ENCODE assay signal across 8 cellular contexts in genomic region chr3:141486416-141486734, GRCh38. TPM values are rescaled to one million over a fixed set of nuclear protein-coding genes. Genes with fewer than 3 reads are reported as not detected.
A peak's percentile ranks its signal among the peaks of the same experiment; 100 is the strongest.
DNase-seq lines count a peak whose midpoint lies in the region; ATAC-seq and TF ChIP-seq lines count a peak whose summit lies in the region.

No MANE protein-coding gene starts in this region.

- TF ChIP-seq CTCF in fibroblast of villous mesenchyme (IDR thresholded peaks at IDR 0.05; ENCODE audit: insufficient read depth, low read depth, low read length) = no peak

- peaks cover 27% of the 10 kb centered on the region for H3K36me3 Mint-ChIP-seq in T-helper 2 cell treated with Interferon-gamma antibody and Interleukin-4, amounts not matched to agents 5 μg/mL and 100 μg/mL, for 36 hours (ENCODE audit: low read depth)

- in situ Hi-C loops in HAP-1 (cut with MboI; ENCODE audit: low sequenced_read_pairs) = no loop called here

- no peak for ATAC-seq in GM19452 (IDR thresholded peaks at IDR 0.05; ENCODE audit: unreplicated experiment)
- ATAC-seq in GM18873 (IDR thresholded peaks at IDR 0.05; ENCODE audit: low FRiP score, unreplicated experiment) = no peak

- peaks cover 2% of the 10 kb centered on the region for H3K27me3 Mint-ChIP-seq in T-helper 2 cell treated with Interferon-gamma antibody and Interleukin-4, amounts not matched to agents 5 μg/mL and 100 μg/mL, for 36 hours (ENCODE audit: low read depth)

- H3K4me3 ChIP-seq in HAP-1 (peak overlapping the region; percentile 75), fibroblast of villous mesenchyme (ENCODE audit: low read depth, low read length) (peak overlapping the region; percentile 60)

- H3K9me3 ChIP-seq in HAP-1 = no peaks in the 10 kb centered on the region

- H3K27ac Mint-ChIP-seq in T-helper 2 cell treated with Interferon-gamma antibody and Interleukin-4, amounts not matched to agents 5 μg/mL and 100 μg/mL, for 36 hours = peak overlapping the region; percentile 86

- no peaks in the 10 kb centered on the region for H3K9me3 Mint-ChIP-seq in T-helper 2 cell treated with Interferon-gamma antibody and Interleukin-4, amounts not matched to agents 5 μg/mL and 100 μg/mL, for 36 hours

- peaks cover 11% of the 10 kb centered on the region for H3K4me1 ChIP-seq in HAP-1

- peak overlapping the region; percentile 80 for H3K4me3 Mint-ChIP-seq in T-helper 2 cell treated with Interferon-gamma antibody and Interleukin-4, amounts not matched to agents 5 μg/mL and 100 μg/mL, for 36 hours

- peak in 1 of 2 experiments; percentile 80 for DNase-seq in HAP-1 (ENCODE audit: low spot score in 2 of 2)
- no peak for DNase-seq in T-helper 2 cell treated with Interferon-gamma antibody and Interleukin-4, amounts not matched to agents 5 μg/mL and 100 μg/mL, for 36 hours (ENCODE audit: low spot score)
- no peak for DNase-seq in fibroblast of villous mesenchyme (ENCODE audit: low read depth)
- peak; percentile 79 for DNase-seq in retina
- no peak for DNase-seq in RPMI8226
- DNase-seq in A172 (ENCODE audit: low spot score) = no peak

- no peaks in the 10 kb centered on the region for H3K36me3 ChIP-seq in HAP-1 (replicated peaks)

- peaks cover 55% of the 10 kb centered on the region for H3K4me1 Mint-ChIP-seq in T-helper 2 cell treated with Interferon-gamma antibody and Interleukin-4, amounts not matched to agents 5 μg/mL and 100 μg/mL, for 36 hours (ENCODE audit: low read depth)

- H3K27me3 ChIP-seq in HAP-1 (ENCODE audit: low read depth) = no peaks in the 10 kb centered on the region

RNA-seq across cellular contexts. Expression of gene RASA2, which starts 0.5 kb away (rescaled TPM):
- 11.3 and 18.1 TPM in 2 replicates for total RNA-seq in fibroblast of villous mesenchyme
- total RNA-seq in A172 (2014; rRNA removed; shearing (Covaris generic)) = 16.0 and 16.4 TPM in 2 replicates
